Comparison of ENCODE assay signal across 10 cellular contexts in genomic region chrX:153642655-153643430, GRCh38. TPM values are rescaled to one million over a fixed set of nuclear protein-coding genes. Genes with fewer than 3 reads are reported as not detected.
A peak's percentile ranks its signal among the peaks of the same experiment; 100 is the strongest.
DNase-seq lines count a peak whose midpoint lies in the region; ATAC-seq and TF ChIP-seq lines count a peak whose summit lies in the region.
"Had no signal": no experiment of that assay in that cellular context is flagged by ENCODE, and none has a peak within 500 bp of the region (broad histone marks: within the 10 kb centered on the region; RNA-seq: fewer than 3 reads in every experiment).

No MANE protein-coding gene starts in this region.

- H3K79me2 ChIP-seq in osteoblast (ENCODE audit: insufficient read depth, low read length): no peaks in the 10 kb centered on the region

- no peaks in the 10 kb centered on the region for H3K4me1 ChIP-seq in osteoblast (ENCODE audit: insufficient read depth, low read length)

- H3K27me3 Mint-ChIP-seq in activated CD4-positive, alpha-beta T cell treated with anti-CD3 and anti-CD28 coated beads for 36 hours: peaks cover 30% of the 10 kb centered on the region
- H3K27me3 Mint-ChIP-seq in activated CD4-positive, alpha-beta T cell treated with anti-CD3 and anti-CD28 coated beads, Interleukin-2, amount 10 ng/mL, durations not matched to agents 7 days and 5 days: peaks cover 38% of the 10 kb centered on the region
- peaks cover 18% of the 10 kb centered on the region for H3K27me3 Mint-ChIP-seq in chondrocyte (ENCODE audit: low read depth)

- no peaks in the 10 kb centered on the region for H3K9me3 Mint-ChIP-seq in activated CD4-positive, alpha-beta T cell treated with anti-CD3 and anti-CD28 coated beads for 36 hours (ENCODE audit: low read depth)
- no peaks in the 10 kb centered on the region for H3K9me3 Mint-ChIP-seq in activated CD4-positive, alpha-beta T cell treated with anti-CD3 and anti-CD28 coated beads, Interleukin-2, amount 10 ng/mL, durations not matched to agents 7 days and 5 days
- H3K9me3 Mint-ChIP-seq in chondrocyte (ENCODE audit: low read depth): no peaks in the 10 kb centered on the region
- H3K9me3 Mint-ChIP-seq: IgD-negative memory B cell had no signal

- no peak overlapping the region for H2AFZ ChIP-seq in osteoblast (ENCODE audit: low read length)

- H4K20me1 ChIP-seq in osteoblast (ENCODE audit: insufficient read depth, low read length): no peaks in the 10 kb centered on the region

- no peaks in the 10 kb centered on the region for H3K36me3 Mint-ChIP-seq in activated CD4-positive, alpha-beta T cell treated with anti-CD3 and anti-CD28 coated beads for 36 hours (ENCODE audit: low read depth)
- no peaks in the 10 kb centered on the region for H3K36me3 Mint-ChIP-seq in activated CD4-positive, alpha-beta T cell treated with anti-CD3 and anti-CD28 coated beads, Interleukin-2, amount 10 ng/mL, durations not matched to agents 7 days and 5 days (ENCODE audit: low read depth)
- no peaks in the 10 kb centered on the region for H3K36me3 Mint-ChIP-seq in chondrocyte (ENCODE audit: low read depth)
- H3K36me3 Mint-ChIP-seq: IgD-negative memory B cell had no signal

- peaks cover 12% of the 10 kb centered on the region for H3K4me1 Mint-ChIP-seq in activated CD4-positive, alpha-beta T cell treated with anti-CD3 and anti-CD28 coated beads for 36 hours
- peaks cover 8% of the 10 kb centered on the region for H3K4me1 Mint-ChIP-seq in activated CD4-positive, alpha-beta T cell treated with anti-CD3 and anti-CD28 coated beads, Interleukin-2, amount 10 ng/mL, durations not matched to agents 7 days and 5 days
- H3K4me1 Mint-ChIP-seq in chondrocyte (ENCODE audit: low read depth): peaks cover 5% of the 10 kb centered on the region

- no peak overlapping the region for H3K4me2 ChIP-seq in osteoblast (ENCODE audit: insufficient read depth, low read length)

- H3K4me3 ChIP-seq in H7 (ENCODE audit: insufficient read depth, low read depth, low read length) (no peak overlapping the region; the same call in 1 of the 2 replicates), osteoblast (ENCODE audit: insufficient read depth, low read length) (no peak overlapping the region)

- H3K36me3 ChIP-seq in H7 (replicated peaks; ENCODE audit: control insufficient read depth, insufficient read depth, low read length): no peaks in the 10 kb centered on the region
- no peaks in the 10 kb centered on the region for H3K36me3 ChIP-seq in osteoblast (ENCODE audit: insufficient read depth, low read length)
- H3K36me3 ChIP-seq: brain microvascular endothelial cell had no signal

- DNase-seq in activated CD4-positive, alpha-beta T cell treated with anti-CD3 and anti-CD28 coated beads for 36 hours: no peak
- DNase-seq in activated CD4-positive, alpha-beta T cell treated with anti-CD3 and anti-CD28 coated beads, Interleukin-2, amount 10 ng/mL, durations not matched to agents 7 days and 5 days: no peak
- DNase-seq in H7 (peak; percentile 55), chondrocyte (ENCODE audit: low spot score) (peak; percentile 91), osteoblast (ENCODE audit: insufficient read length, low spot score, missing footprints) (peak; percentile 87), occipital lobe (lab: John Stamatoyannopoulos, UW) (no peak)
- DNase-seq in NK-92 treated with Interleukin-12 subunit alpha and Interleukin-12 subunit beta, amount 100 ng/mL, for 24 hours (lab: John Stamatoyannopoulos, UW): no peak
- DNase-seq: brain microvascular endothelial cell had no signal

- H3K4me3 Mint-ChIP-seq in activated CD4-positive, alpha-beta T cell treated with anti-CD3 and anti-CD28 coated beads for 36 hours: peak overlapping the region; percentile 35
- H3K4me3 Mint-ChIP-seq in activated CD4-positive, alpha-beta T cell treated with anti-CD3 and anti-CD28 coated beads, Interleukin-2, amount 10 ng/mL, durations not matched to agents 7 days and 5 days: no peak overlapping the region
- peak overlapping the region; percentile 50 for H3K4me3 Mint-ChIP-seq in chondrocyte (ENCODE audit: unreplicated experiment)

- H3K27ac Mint-ChIP-seq in activated CD4-positive, alpha-beta T cell treated with anti-CD3 and anti-CD28 coated beads for 36 hours: no peak overlapping the region
- H3K27ac Mint-ChIP-seq in activated CD4-positive, alpha-beta T cell treated with anti-CD3 and anti-CD28 coated beads, Interleukin-2, amount 10 ng/mL, durations not matched to agents 7 days and 5 days: no peak overlapping the region
- H3K27ac Mint-ChIP-seq in chondrocyte (ENCODE audit: unreplicated experiment): no peak overlapping the region

- no peak for ATAC-seq in activated CD4-positive, alpha-beta T cell treated with anti-CD3 and anti-CD28 coated beads for 36 hours
- ATAC-seq in GM18909 (IDR thresholded peaks at IDR 0.05; ENCODE audit: poor library complexity, unreplicated experiment): no peak

- intact Hi-C loops in activated CD4-positive, alpha-beta T cell treated with anti-CD3 and anti-CD28 coated beads for 36 hours (cut with DNase I, micrococcal nuclease): no loop called here

- CTCF ChIA-PET in activated CD4-positive, alpha-beta T cell treated with anti-CD3 and anti-CD28 coated beads for 36 hours (lab: Charles Lee): interaction anchor here (1.1 kb wide), 1 partner anchor 13 kb away, joined by 3 read pairs; no protein-coding TSS in a partner anchor
- CTCF ChIA-PET in activated CD4-positive, alpha-beta T cell treated with anti-CD3 and anti-CD28 coated beads, Interleukin-2, amount 10 ng/mL, durations not matched to agents 7 days and 5 days (lab: Charles Lee): interaction anchor here (1.0 kb wide), 1 partner anchor 29 kb away, joined by 3 read pairs; no protein-coding TSS in a partner anchor

- POLR2A ChIA-PET in activated CD4-positive, alpha-beta T cell treated with anti-CD3 and anti-CD28 coated beads for 36 hours (lab: Charles Lee): no interaction called here
- POLR2A ChIA-PET in activated CD4-positive, alpha-beta T cell treated with anti-CD3 and anti-CD28 coated beads, Interleukin-2, amount 10 ng/mL, durations not matched to agents 7 days and 5 days (lab: Charles Lee): no interaction called here

- H3K27me3 ChIP-seq in H7 (ENCODE audit: control insufficient read depth, insufficient read depth, low read length): peaks cover 67% of the 10 kb centered on the region
- peaks cover 35% of the 10 kb centered on the region for H3K27me3 ChIP-seq in osteoblast (ENCODE audit: insufficient read depth, low read length)

- no peak overlapping the region for H3K27ac ChIP-seq in osteoblast (ENCODE audit: low read depth, low read length)
- H3K27ac ChIP-seq: brain microvascular endothelial cell had no signal

- H3K9me3 ChIP-seq in osteoblast (ENCODE audit: low read depth, low read length): no peaks in the 10 kb centered on the region

- TF ChIP-seq CTCF in chondrocyte (IDR thresholded peaks at IDR 0.05) (no peak), osteoblast (IDR thresholded peaks at IDR 0.05; ENCODE audit: extremely low read depth, low read depth, low read length) (no peak)

RNA-seq across cellular contexts. Expression of gene DUSP9, which starts 4.2 kb away (rescaled TPM):
- total RNA-seq in activated CD4-positive, alpha-beta T cell treated with anti-CD3 and anti-CD28 coated beads for 36 hours: under 1 TPM; 0.12 to 0.14 TPM
- not detected for total RNA-seq in activated CD4-positive, alpha-beta T cell treated with anti-CD3 and anti-CD28 coated beads, Interleukin-2, amount 10 ng/mL, durations not matched to agents 7 days and 5 days
- 2.3 and 3.3 TPM in 2 replicates for total RNA-seq in H7 (2014; rRNA removed; shearing (Covaris generic))
- 0.13 to 0.77 TPM in 2 of 3 replicates, not detected in the other for total RNA-seq in chondrocyte
- total RNA-seq in osteoblast: under 0.01 TPM in 2 replicates
- 1.7 TPM for total RNA-seq in occipital lobe

RNA-seq across cellular contexts. Expression of gene PNCK, which starts 30.8 kb away (rescaled TPM):
- under 1 TPM; 0.30 to 0.71 TPM for total RNA-seq in activated CD4-positive, alpha-beta T cell treated with anti-CD3 and anti-CD28 coated beads for 36 hours
- total RNA-seq in activated CD4-positive, alpha-beta T cell treated with anti-CD3 and anti-CD28 coated beads, Interleukin-2, amount 10 ng/mL, durations not matched to agents 7 days and 5 days: not detected
- 1.7 and 5.5 TPM in 2 replicates for total RNA-seq in H7 (2014; rRNA removed; shearing (Covaris generic))
- total RNA-seq in chondrocyte (3.2 to 3.8 TPM (median 3.5 TPM) in 3 replicates), osteoblast (0.29 and 0.36 TPM in 2 replicates), occipital lobe (27.5 TPM)

RNA-seq across cellular contexts. Expression of gene CCNQ, which starts 43.9 kb away (rescaled TPM):
- 10 to 100 TPM; 13.9 to 14.7 TPM for total RNA-seq in activated CD4-positive, alpha-beta T cell treated with anti-CD3 and anti-CD28 coated beads for 36 hours
- 10 to 100 TPM; 22.5 to 23.8 TPM for total RNA-seq in activated CD4-positive, alpha-beta T cell treated with anti-CD3 and anti-CD28 coated beads, Interleukin-2, amount 10 ng/mL, durations not matched to agents 7 days and 5 days
- 27.0 and 30.4 TPM in 2 replicates for total RNA-seq in H7 (2014; rRNA removed; shearing (Covaris generic))
- total RNA-seq in chondrocyte (17.2 to 21.9 TPM (median 17.7 TPM) in 3 replicates), osteoblast (29.3 and 33.0 TPM in 2 replicates), occipital lobe (17.3 TPM)

RNA-seq across cellular contexts. Expression of gene SLC6A8, which starts 44.9 kb away (rescaled TPM):
- total RNA-seq in activated CD4-positive, alpha-beta T cell treated with anti-CD3 and anti-CD28 coated beads for 36 hours: under 1 TPM; 0.39 to 0.58 TPM
- under 1 TPM; 0.65 to 0.69 TPM for total RNA-seq in activated CD4-positive, alpha-beta T cell treated with anti-CD3 and anti-CD28 coated beads, Interleukin-2, amount 10 ng/mL, durations not matched to agents 7 days and 5 days
- 29.4 and 40.2 TPM in 2 replicates for total RNA-seq in H7 (2014; rRNA removed; shearing (Covaris generic))
- total RNA-seq in chondrocyte (47.6 to 71.1 TPM (median 70.6 TPM) in 3 replicates), osteoblast (15.3 and 19.5 TPM in 2 replicates), occipital lobe (11.4 TPM)

Comparison
In these comparisons a context has a peak if more than half of its experiments do, and no peak if none do; other contexts are left out.
1. DNase-seq: peak in H7 (single experiment), chondrocyte (single experiment) and osteoblast (single experiment); none in activated CD4-positive, alpha-beta T cell treated with anti-CD3 and anti-CD28 coated beads for 36 hours (single experiment), activated CD4-positive, alpha-beta T cell treated with anti-CD3 and anti-CD28 coated beads, Interleukin-2, amount 10 ng/mL, durations not matched to agents 7 days and 5 days (single experiment), occipital lobe (single experiment) and NK-92 treated with Interleukin-12 subunit alpha and Interleukin-12 subunit beta, amount 100 ng/mL, for 24 hours (single experiment).